Comparison of ENCODE assay signal across 8 cellular contexts in genomic region chr4:121072080-121072835, GRCh38. TPM values are rescaled to one million over a fixed set of nuclear protein-coding genes. Genes with fewer than 3 reads are reported as not detected.
A peak's percentile ranks its signal among the peaks of the same experiment; 100 is the strongest.
DNase-seq lines count a peak whose midpoint lies in the region; ATAC-seq and TF ChIP-seq lines count a peak whose summit lies in the region.

Gene NDNF, minus strand, starts transcription at chr4:121072535. Its CDS starts 26,698 bp downstream, at chr4:121045837.

- H3K27ac Mint-ChIP-seq in CD14-positive monocyte (peak within 1 kb of the TSS in 2 of 7 donors; percentile 24 to 31), HFFc6 (no peak within 1 kb of the TSS), chondrocyte (ENCODE audit: unreplicated experiment) (no peak within 1 kb of the TSS)

- H3K4me1 Mint-ChIP-seq in CD14-positive monocyte (peaks cover 30% of the 10 kb centered on the region), HFFc6 (ENCODE audit: low read depth) (peaks cover 27% of the 10 kb centered on the region), chondrocyte (ENCODE audit: low read depth) (peaks cover 26% of the 10 kb centered on the region)

- peaks cover 0 to 24% (median 14%) of the 10 kb centered on the region in 7 donors for H3K9me3 Mint-ChIP-seq in CD14-positive monocyte
- no peaks in the 10 kb centered on the region for H3K9me3 Mint-ChIP-seq in HFFc6
- no peaks in the 10 kb centered on the region for H3K9me3 Mint-ChIP-seq in chondrocyte (ENCODE audit: low read depth)

- intact Hi-C loops in CD14-positive monocyte (cut with micrococcal nuclease): no loop called here

- DNase-seq in CD14-positive monocyte (ENCODE audit: low spot score): no peak
- DNase-seq in HFFc6: no peak
- peak; percentile 53 for DNase-seq in T1000 (lab: John Stamatoyannopoulos, UW)
- no peak for DNase-seq in chondrocyte (ENCODE audit: low spot score)
- DNase-seq in left lobe of liver (ENCODE audit: low spot score): no peak
- peak; percentile 22 for DNase-seq in stimulated activated CD4-positive, alpha-beta T cell treated with anti-CD3 and anti-CD28 coated beads, Interleukin-2, amount 100 ng/mL, for 4 hours (ENCODE audit: low read depth)
- DNase-seq in KG1 (lab: John Stamatoyannopoulos, UW): no peak

- H3K27me3 Mint-ChIP-seq in CD14-positive monocyte (ENCODE audit: low read depth in 3 of 3): peaks cover 57 to 70% (median 65%) of the 10 kb centered on the region in 3 donors
- peaks cover 39% of the 10 kb centered on the region for H3K27me3 Mint-ChIP-seq in HFFc6 (ENCODE audit: insufficient read depth)
- peaks cover 44% of the 10 kb centered on the region for H3K27me3 Mint-ChIP-seq in chondrocyte (ENCODE audit: low read depth)

- H3K36me3 Mint-ChIP-seq in CD14-positive monocyte (peaks cover 10 to 11% of the 10 kb centered on the region in 2 donors), HFFc6 (ENCODE audit: low read depth) (no peaks in the 10 kb centered on the region), chondrocyte (ENCODE audit: low read depth) (no peaks in the 10 kb centered on the region)

- ATAC-seq in left lobe of liver (peak; percentile 80), GM18870 (IDR thresholded peaks at IDR 0.05; ENCODE audit: unreplicated experiment) (no peak)

- TF ChIP-seq CTCF in CD14-positive monocyte (IDR thresholded peaks at IDR 0.05) (no peak), HFFc6 (IDR thresholded peaks at IDR 0.05) (no peak), chondrocyte (IDR thresholded peaks at IDR 0.05) (no peak)

- H3K4me3 Mint-ChIP-seq in CD14-positive monocyte: peak within 1 kb of the TSS; percentile 79 to 95
- peak within 1 kb of the TSS; percentile 81 for H3K4me3 Mint-ChIP-seq in HFFc6
- H3K4me3 Mint-ChIP-seq in chondrocyte (ENCODE audit: unreplicated experiment): peak within 1 kb of the TSS; percentile 84

RNA-seq across cellular contexts. Expression of gene NDNF, which starts in this region (rescaled TPM):
- not detected for polyA plus RNA-seq in CD14-positive monocyte
- under 1 TPM in 2 of 6 experiments, not detected in 4; 0.12 to 0.14 TPM for total RNA-seq in HFFc6 (2021; fragmentation: NEBNext Ultra II Directional; extraction: Animal tissue kit (Norgen Biotek cat#: 25700))
- total RNA-seq in chondrocyte (0.22 to 0.54 TPM (median 0.35 TPM) in 3 replicates), left lobe of liver (1.1 TPM)

Comparison
In these comparisons a context has a peak if more than half of its experiments do, and no peak if none do; other contexts are left out.
1. DNase-seq: peak in T1000 (single experiment) and stimulated activated CD4-positive, alpha-beta T cell treated with anti-CD3 and anti-CD28 coated beads, Interleukin-2, amount 100 ng/mL, for 4 hours (single experiment); none in CD14-positive monocyte (single experiment), HFFc6 (single experiment), chondrocyte (single experiment), left lobe of liver (single experiment) and KG1 (single experiment).
2. Peak in every context shown above with its lines, with median percentiles within 50 percentile points of each other: H3K4me3 Mint-ChIP-seq.